In the genomic region with DNA sequence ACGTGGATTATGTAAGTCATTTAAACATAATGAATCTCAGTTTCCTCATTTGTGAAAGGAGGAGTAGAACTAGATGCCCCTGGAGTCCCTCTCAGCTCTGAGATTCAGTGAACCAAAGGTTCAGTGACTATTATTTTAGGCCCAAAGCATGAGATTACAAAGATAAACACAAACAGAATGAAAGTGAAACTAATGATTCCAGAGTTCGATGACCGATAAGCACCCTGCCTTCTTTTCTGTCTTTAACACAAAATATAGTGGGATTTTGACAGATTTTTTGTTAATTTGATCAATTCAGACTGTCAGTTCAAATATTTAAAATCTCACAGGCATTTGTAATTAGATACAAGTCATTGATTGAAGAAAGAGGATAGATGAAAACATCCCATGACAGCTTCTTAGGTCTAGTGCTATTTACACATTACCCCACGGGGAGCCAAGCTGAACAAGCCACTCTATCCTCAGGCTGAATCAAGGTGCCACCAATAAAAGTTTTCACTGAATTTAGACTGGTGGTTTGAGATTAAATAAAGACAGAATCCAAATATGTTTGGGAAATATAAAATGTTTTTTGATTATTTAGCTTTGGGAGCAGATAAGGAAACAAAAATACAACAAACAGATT, we compare ENCODE assay signal across 8 cellular contexts.
DNase-seq lines count a peak whose midpoint lies in the region; ATAC-seq and TF ChIP-seq lines count a peak whose summit lies in the region.

No MANE protein-coding gene starts in this region.

- peak overlapping the region; percentile 46 to 62 (median 56) for H3K4me3 ChIP-seq in BLaER1 treated with 17β-estradiol and CSF1 and Interleukin-3, amounts not matched to agents 10 nM and 100 nM
- H3K4me3 ChIP-seq in adrenal gland = peak overlapping the region in 2 of 4 donors; percentile 27 to 50
- H3K4me3 ChIP-seq in mucosa of rectum (ENCODE audit: low read length in 2 of 2) = peak overlapping the region; percentile 44 to 68

- peak overlapping the region; percentile 69 to 81 (median 77) for H3K9ac ChIP-seq in BLaER1 treated with 17β-estradiol and CSF1 and Interleukin-3, amounts not matched to agents 10 nM and 100 nM
- H3K9ac ChIP-seq in mucosa of rectum (ENCODE audit: low read depth in 1 of 2, low read length in 2 of 2) = peak overlapping the region; percentile 9 to 64

- peaks cover 1 to 32% (median 13%) of the 10 kb centered on the region in 11 experiments; a peak in 11 of 22 replicates for H3K36me3 ChIP-seq in BLaER1 treated with 17β-estradiol and CSF1 and Interleukin-3, amounts not matched to agents 10 nM and 100 nM
- H3K36me3 ChIP-seq in adrenal gland (replicated peaks in 1 of 2) = peaks cover 0 to 33% of the 10 kb centered on the region in 2 donors
- H3K36me3 ChIP-seq in mucosa of rectum (ENCODE audit: control insufficient read depth in 2 of 2, insufficient read depth in 2 of 2, low read length in 2 of 2) = peaks cover 15 to 21% of the 10 kb centered on the region in 2 donors

- no peaks in the 10 kb centered on the region for H3K27me3 ChIP-seq in BLaER1 treated with 17β-estradiol and CSF1 and Interleukin-3, amounts not matched to agents 10 nM and 100 nM
- H3K27me3 ChIP-seq in adrenal gland (no peaks in the 10 kb centered on the region), mucosa of rectum (ENCODE audit: control insufficient read depth in 2 of 2, insufficient read depth in 2 of 2, low read length in 2 of 2) (no peaks in the 10 kb centered on the region)

- no peaks in the 10 kb centered on the region for H4K20me1 ChIP-seq in BLaER1 treated with 17β-estradiol and CSF1 and Interleukin-3, amounts not matched to agents 10 nM and 100 nM

- peak overlapping the region; percentile 65 to 93 (median 81) for H3K4me2 ChIP-seq in BLaER1 treated with 17β-estradiol and CSF1 and Interleukin-3, amounts not matched to agents 10 nM and 100 nM

- WGBS in adrenal gland, 4 donors = 1 to 4% (median 3%) methylated on average over 4 of the region's 4 CpGs

- H3K4me1 ChIP-seq in BLaER1 treated with 17β-estradiol and CSF1 and Interleukin-3, amounts not matched to agents 10 nM and 100 nM = peaks cover 22 to 39% (median 31%) of the 10 kb centered on the region in 10 experiments
- H3K4me1 ChIP-seq in adrenal gland (replicated peaks in 1 of 2) (peaks cover 9 to 30% of the 10 kb centered on the region in 2 donors), mucosa of rectum (ENCODE audit: control insufficient read depth in 2 of 2, insufficient read depth in 2 of 2, low read length in 2 of 2) (peaks cover 0 to 6% of the 10 kb centered on the region in 2 donors)

- no peak for TF ChIP-seq POLR2A in adrenal gland (IDR thresholded peaks at IDR 0.05)

- H3K9me3 ChIP-seq in BLaER1 treated with 17β-estradiol and CSF1 and Interleukin-3, amounts not matched to agents 10 nM and 100 nM (replicated peaks in 1 of 11) = no peaks in the 10 kb centered on the region
- H3K9me3 ChIP-seq in adrenal gland (replicated peaks in 1 of 3) = no peaks in the 10 kb centered on the region
- no peaks in the 10 kb centered on the region for H3K9me3 ChIP-seq in mucosa of rectum (ENCODE audit: control insufficient read depth in 2 of 2, low read length in 2 of 2)

- no peak for TF ChIP-seq CTCF in adrenal gland (IDR thresholded peaks at IDR 0.05)

- DNase-seq in adrenal gland (no peak), foreskin melanocyte (no peak), SIG-M5 (lab: John Stamatoyannopoulos, UW) (no peak)
- no peak for DNase-seq in effector CD4-positive, alpha-beta T cell

- intact Hi-C loops in adrenal gland (cut with DNase I) = loop anchor here in 1 of 2 donors (10.0 kb wide), 1 partner anchor 335 kb away; no protein-coding TSS in a partner anchor

- peak; percentile 81 for ATAC-seq in GM19035 (IDR thresholded peaks at IDR 0.05; ENCODE audit: unreplicated experiment)
- ATAC-seq in HG03159 (IDR thresholded peaks at IDR 0.05; ENCODE audit: unreplicated experiment) = peak; percentile 80

- peak overlapping the region; percentile 69 to 83 (median 80); a peak in 21 of 22 replicates for H3K27ac ChIP-seq in BLaER1 treated with 17β-estradiol and CSF1 and Interleukin-3, amounts not matched to agents 10 nM and 100 nM
- H3K27ac ChIP-seq in adrenal gland (peak overlapping the region in 4 of 5 donors; percentile 2 to 61 (median 48)), mucosa of rectum (ENCODE audit: low read depth in 2 of 2, low read length in 2 of 2) (peak overlapping the region in 1 of 2 donors; percentile 42)
